1 cellular context compared by ENCODE assay signal in genomic region chr5:2753452-2754409, GRCh38.
A peak's percentile ranks its signal among the peaks of the same experiment; 100 is the strongest.
TF ChIP-seq lines count a peak whose summit lies in the region.

No MANE protein-coding gene starts in this region.

TF ChIP-seq in H1, 55 proteins besides CTCF, POLR2A, EP300 and RAD21:
- TF ChIP-seq SP1 (IDR thresholded peaks at IDR 0.05; ENCODE audit: low read depth, low read length) (no peak), RNF2 (IDR thresholded peaks at IDR 0.05; ENCODE audit: borderline replicate concordance, low read depth, low read length, missing control alignments, poor library complexity, severe bottlenecking) (peak; percentile 40), CTBP2 (IDR thresholded peaks at IDR 0.05; ENCODE audit: borderline replicate concordance, insufficient read depth, insufficient read length, low read length) (no peak), SP4 (IDR thresholded peaks at IDR 0.05; ENCODE audit: low read length) (no peak), MAX (IDR thresholded peaks at IDR 0.05) (no peak), POLR2AphosphoS5 (IDR thresholded peaks at IDR 0.05; ENCODE audit: low read depth, low read length) (peak; percentile 20; the same call in 1 of the 2 replicates), GABPA (IDR thresholded peaks at IDR 0.05; ENCODE audit: borderline replicate concordance, insufficient read depth, low read length) (no peak), RBBP5 (IDR thresholded peaks at IDR 0.05; ENCODE audit: borderline replicate concordance, low read depth, low read length) (no peak), CREB1 (IDR thresholded peaks at IDR 0.05) (0 out of 2 replicates have a peak, but pooled peaks have one; percentile 22), CBX8 (IDR thresholded peaks at IDR 0.05; ENCODE audit: borderline replicate concordance, low read depth, low read length) (no peak), TBP (IDR thresholded peaks at IDR 0.05; ENCODE audit: low read depth, low read length) (no peak)
- TF ChIP-seq, protein P1, sequence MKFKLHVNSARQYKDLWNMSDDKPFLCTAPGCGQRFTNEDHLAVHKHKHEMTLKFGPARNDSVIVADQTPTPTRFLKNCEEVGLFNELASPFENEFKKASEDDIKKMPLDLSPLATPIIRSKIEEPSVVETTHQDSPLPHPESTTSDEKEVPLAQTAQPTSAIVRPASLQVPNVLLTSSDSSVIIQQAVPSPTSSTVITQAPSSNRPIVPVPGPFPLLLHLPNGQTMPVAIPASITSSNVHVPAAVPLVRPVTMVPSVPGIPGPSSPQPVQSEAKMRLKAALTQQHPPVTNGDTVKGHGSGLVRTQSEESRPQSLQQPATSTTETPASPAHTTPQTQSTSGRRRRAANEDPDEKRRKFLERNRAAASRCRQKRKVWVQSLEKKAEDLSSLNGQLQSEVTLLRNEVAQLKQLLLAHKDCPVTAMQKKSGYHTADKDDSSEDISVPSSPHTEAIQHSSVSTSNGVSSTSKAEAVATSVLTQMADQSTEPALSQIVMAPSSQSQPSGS (IDR thresholded peaks at IDR 0.05; ENCODE audit: low read length), result no peak
